Comparison of ENCODE assay signal across 9 cellular contexts in genomic region chr9:89522261-89522978, GRCh38. TPM values are rescaled to one million over a fixed set of nuclear protein-coding genes. Genes with fewer than 3 reads are reported as not detected.
DNase-seq lines count a peak whose midpoint lies in the region; ATAC-seq and TF ChIP-seq lines count a peak whose summit lies in the region.
"Had no signal": no experiment of that assay in that cellular context is flagged by ENCODE, and none has a peak within 500 bp of the region (broad histone marks: within the 10 kb centered on the region; RNA-seq: fewer than 3 reads in every experiment).

No MANE protein-coding gene starts in this region.

- H3K36me3 ChIP-seq in CD4-positive, CD25-positive, alpha-beta regulatory T cell (ENCODE audit: control insufficient read depth, insufficient read depth, low read length): no peaks in the 10 kb centered on the region

- CTCF ChIA-PET in Calu3 (lab: Charles Lee): no interaction called here

- no peaks in the 10 kb centered on the region for H3K9me3 ChIP-seq in CD4-positive, CD25-positive, alpha-beta regulatory T cell (ENCODE audit: control insufficient read depth in 2 of 2, low read length in 2 of 2)

- no peaks in the 10 kb centered on the region for H3K9me3 Mint-ChIP-seq in CD4-positive, CD25-positive, alpha-beta regulatory T cell
- no peaks in the 10 kb centered on the region for H3K9me3 Mint-ChIP-seq in Calu3 (ENCODE audit: low read depth, unreplicated experiment)

- peak; percentile 90 to 92 for ATAC-seq in CD4-positive, CD25-positive, alpha-beta regulatory T cell (ENCODE audit: low read depth in 2 of 2)
- ATAC-seq in GM19468 (IDR thresholded peaks at IDR 0.05; ENCODE audit: extremely low read depth, unreplicated experiment) (peak; percentile 72), HG03565 (IDR thresholded peaks at IDR 0.05; ENCODE audit: unreplicated experiment) (peak; percentile 75)

- peak overlapping the region; percentile 67 for H3K4me3 ChIP-seq in CD4-positive, CD25-positive, alpha-beta regulatory T cell (ENCODE audit: low read depth, low read length)

- H3K27ac Mint-ChIP-seq in CD4-positive, CD25-positive, alpha-beta regulatory T cell: peak overlapping the region; percentile 94 to 98 (median 96)
- no peak overlapping the region for H3K27ac Mint-ChIP-seq in Calu3 (ENCODE audit: unreplicated experiment)
- H3K27ac Mint-ChIP-seq: brain had no signal

- no peaks in the 10 kb centered on the region for H3K27me3 Mint-ChIP-seq in CD4-positive, CD25-positive, alpha-beta regulatory T cell
- no peaks in the 10 kb centered on the region for H3K27me3 Mint-ChIP-seq in Calu3 (ENCODE audit: unreplicated experiment)
- H3K27me3 Mint-ChIP-seq: brain had no signal

- no peaks in the 10 kb centered on the region for H3K27me3 ChIP-seq in CD4-positive, CD25-positive, alpha-beta regulatory T cell (ENCODE audit: control insufficient read depth, insufficient read depth, low read length)

- H3K4me1 ChIP-seq in CD4-positive, CD25-positive, alpha-beta regulatory T cell (ENCODE audit: control insufficient read depth, insufficient read depth, low read length, poor library complexity, severe bottlenecking): peaks cover 96% of the 10 kb centered on the region

- peak overlapping the region; percentile 88 for H3K27ac ChIP-seq in CD4-positive, CD25-positive, alpha-beta regulatory T cell (ENCODE audit: insufficient read depth, low read length, poor library complexity, severe bottlenecking)

- intact Hi-C loops in Calu3 (cut with micrococcal nuclease; ENCODE audit: unreplicated experiment): no loop called here

- DNase-seq in CD4-positive, CD25-positive, alpha-beta regulatory T cell: peak; percentile 68 to 95 (median 87)
- peak; percentile 66 for DNase-seq in activated CD4-positive, alpha-beta T cell treated with anti-CD3 and anti-CD28 coated beads for 1 hour
- DNase-seq in germinal center (ENCODE audit: low spot score): peak; percentile 76
- peak; percentile 56 for DNase-seq in stimulated activated naive CD4-positive, alpha-beta T cell treated with Interleukin-2 at 50 U/mL for 16 hours (lab: John Stamatoyannopoulos, UW)
- no peak for DNase-seq in cerebellar cortex (ENCODE audit: low spot score)
- no peak for DNase-seq in Calu3

- H3K4me1 Mint-ChIP-seq in CD4-positive, CD25-positive, alpha-beta regulatory T cell: peaks cover 32 to 98% (median 74%) of the 10 kb centered on the region in 4 donors
- peaks cover 35% of the 10 kb centered on the region for H3K4me1 Mint-ChIP-seq in Calu3 (ENCODE audit: low read depth, unreplicated experiment)

- peak overlapping the region; percentile 82 to 85 (median 83) for H3K4me3 Mint-ChIP-seq in CD4-positive, CD25-positive, alpha-beta regulatory T cell
- H3K4me3 Mint-ChIP-seq in Calu3 (ENCODE audit: low read depth, unreplicated experiment): no peak overlapping the region
- H3K4me3 Mint-ChIP-seq: brain had no signal

- no peak for TF ChIP-seq CTCF in Calu3 (IDR thresholded peaks at IDR 0.05; ENCODE audit: unreplicated experiment)

- H3K36me3 Mint-ChIP-seq in CD4-positive, CD25-positive, alpha-beta regulatory T cell: no peaks in the 10 kb centered on the region
- H3K36me3 Mint-ChIP-seq in Calu3 (ENCODE audit: insufficient read depth, unreplicated experiment): peaks cover 5% of the 10 kb centered on the region
- H3K36me3 Mint-ChIP-seq: brain had no signal

- no TSS peak for BruUV-seq in Calu3 (replicated peaks; lab: Mats Ljungman, UMichigan)

RNA-seq across cellular contexts. Expression of gene SEMA4D, which starts 24.5 kb away (rescaled TPM):
- 480 TPM for total RNA-seq in CD4-positive, CD25-positive, alpha-beta regulatory T cell
- 100 to 1,000 TPM in 1 of 4 donors, 10 to 100 TPM in 3; 67.5 to 108 (median 90.2) TPM for polyA plus RNA-seq in CD4-positive, CD25-positive, alpha-beta regulatory T cell
- 23.3 and 24.3 TPM in 2 replicates for total RNA-seq in Calu3 (2022)

Comparison
In these comparisons a context has a peak if more than half of its experiments do, and no peak if none do; other contexts are left out.
1. DNase-seq: peak in CD4-positive, CD25-positive, alpha-beta regulatory T cell (3 of 3), activated CD4-positive, alpha-beta T cell treated with anti-CD3 and anti-CD28 coated beads for 1 hour (single experiment), germinal center (single experiment) and stimulated activated naive CD4-positive, alpha-beta T cell treated with Interleukin-2 at 50 U/mL for 16 hours (single experiment); none in cerebellar cortex (single experiment) and Calu3 (single experiment).
2. RNA of gene SEMA4D, which starts 24.5 kb away (total RNA-seq): 480 TPM in CD4-positive, CD25-positive, alpha-beta regulatory T cell (single experiment); 23.3 to 24.3 TPM in Calu3; every median in the first group is over 10 times any median in the second.
3. Peak in every context shown above with its lines, with median percentiles within 50 percentile points of each other: ATAC-seq.